16 cellular contexts compared by ENCODE assay signal in the genomic region with DNA sequence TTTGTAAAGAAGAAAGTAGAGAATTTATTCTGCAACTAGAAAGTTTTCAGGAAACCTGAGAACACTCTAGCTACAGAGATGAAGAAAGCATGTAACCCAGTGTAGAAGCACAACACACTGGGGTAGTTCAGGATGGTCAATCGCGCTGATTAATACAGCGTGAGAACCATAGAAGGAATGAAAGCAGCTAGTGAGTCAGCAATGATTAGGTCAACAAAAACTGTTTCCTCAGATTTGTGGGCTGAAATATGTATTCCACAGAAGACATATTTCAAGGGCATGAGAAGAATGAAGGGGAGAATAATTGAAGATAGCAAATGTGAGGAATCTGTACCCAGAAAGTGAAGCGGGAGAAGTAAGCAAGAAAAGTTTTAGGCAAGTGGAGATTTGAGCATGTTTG.
DNase-seq lines count a peak whose midpoint lies in the region; ATAC-seq and TF ChIP-seq lines count a peak whose summit lies in the region.
"Had no signal": no experiment of that assay in that cellular context is flagged by ENCODE, and none has a peak within 500 bp of the region (broad histone marks: within the 10 kb centered on the region; RNA-seq: fewer than 3 reads in every experiment).

No MANE protein-coding gene starts in this region.

- H3K27me3 ChIP-seq in ACC112 (ENCODE audit: insufficient read depth, low read length): no peaks in the 10 kb centered on the region
- H3K27me3 ChIP-seq in effector memory CD4-positive, alpha-beta T cell (replicated peaks; ENCODE audit: control insufficient read depth, insufficient read depth, low read length, poor library complexity, severe bottlenecking): no peaks in the 10 kb centered on the region
- H3K27me3 ChIP-seq in right atrium auricular region: no peaks in the 10 kb centered on the region
- H3K27me3 ChIP-seq: uterus had no signal

- no peak overlapping the region for H3K4me3 Mint-ChIP-seq in activated T-cell treated with anti-CD3 and anti-CD28 coated beads, Interleukin-2, amount 50 U/mL, for 24 hours
- H3K4me3 Mint-ChIP-seq: H9, T-helper 17 cell had no signal

- no peaks in the 10 kb centered on the region for H3K36me3 ChIP-seq in ACC112 (ENCODE audit: insufficient read depth, low read length)
- no peaks in the 10 kb centered on the region for H3K36me3 ChIP-seq in effector memory CD4-positive, alpha-beta T cell (ENCODE audit: control insufficient read depth, insufficient read depth, low read length)
- H3K36me3 ChIP-seq in right atrium auricular region: no peaks in the 10 kb centered on the region
- H3K36me3 ChIP-seq: uterus had no signal

- TF ChIP-seq CTCF in right atrium auricular region (IDR thresholded peaks at IDR 0.05): no peak

- H2AFZ ChIP-seq in ACC112 (ENCODE audit: low read length, unreplicated experiment): peak overlapping the region; percentile 35

- H3K27ac Mint-ChIP-seq in activated T-cell treated with anti-CD3 and anti-CD28 coated beads, Interleukin-2, amount 50 U/mL, for 24 hours: no peak overlapping the region
- H3K27ac Mint-ChIP-seq: T-helper 17 cell had no signal

- no peaks in the 10 kb centered on the region for H3K9me3 ChIP-seq in effector memory CD4-positive, alpha-beta T cell (ENCODE audit: control insufficient read depth, low read length)
- no peaks in the 10 kb centered on the region for H3K9me3 ChIP-seq in right atrium auricular region
- H3K9me3 ChIP-seq: psoas muscle, uterus had no signal

- peak overlapping the region; percentile 99 for H3K27ac ChIP-seq in ACC112 (ENCODE audit: low read depth, low read length)
- no peak overlapping the region for H3K27ac ChIP-seq in effector memory CD4-positive, alpha-beta T cell (ENCODE audit: insufficient read depth, low read length, poor library complexity, severe bottlenecking)
- H3K27ac ChIP-seq in right atrium auricular region: no peak overlapping the region
- H3K27ac ChIP-seq: psoas muscle, uterus had no signal

- H3K36me3 Mint-ChIP-seq in activated T-cell treated with anti-CD3 and anti-CD28 coated beads, Interleukin-2, amount 50 U/mL, for 24 hours (ENCODE audit: low read depth): no peaks in the 10 kb centered on the region

- ATAC-seq in HG02884 (IDR thresholded peaks at IDR 0.05; ENCODE audit: unreplicated experiment): peak; percentile 43
- no peak for ATAC-seq in activated CD4-positive, CD25-positive, alpha-beta regulatory T cell treated with anti-CD3 and anti-CD28 coated beads, Interleukin-2, amount 50 U/mL, for 24 hours
- ATAC-seq: psoas muscle, T-helper 17 cell had no signal

- peaks cover 2% of the 10 kb centered on the region for H3K9me3 Mint-ChIP-seq in activated T-cell treated with anti-CD3 and anti-CD28 coated beads, Interleukin-2, amount 50 U/mL, for 24 hours
- H3K9me3 Mint-ChIP-seq: H9 had no signal

- H3K4me3 ChIP-seq in ACC112 (ENCODE audit: low read depth, low read length): peak overlapping the region; percentile 65
- no peak overlapping the region for H3K4me3 ChIP-seq in effector memory CD4-positive, alpha-beta T cell (ENCODE audit: insufficient read depth, low read depth, low read length, poor library complexity, severe bottlenecking)
- H3K4me3 ChIP-seq in right atrium auricular region: no peak overlapping the region
- H3K4me3 ChIP-seq: lung, psoas muscle, uterus had no signal

- peak; percentile 74 for DNase-seq in astrocyte of the hippocampus (ENCODE audit: low read depth, low spot score)
- DNase-seq in hepatic stellate cell (ENCODE audit: low spot score): peak; percentile 47
- DNase-seq in activated T-cell treated with anti-CD3 and anti-CD28 coated beads, Interleukin-2, amount 50 U/mL, for 24 hours: no peak
- DNase-seq in effector memory CD4-positive, alpha-beta T cell: no peak
- DNase-seq in right atrium auricular region (ENCODE audit: low spot score): no peak
- DNase-seq: ACHN, foreskin melanocyte, H9, NCI-H748 treated with DMSO at 0.1 percent for 48 hours, psoas muscle, T-helper 17 cell, uterus had no signal

- H3K27me3 Mint-ChIP-seq in activated T-cell treated with anti-CD3 and anti-CD28 coated beads, Interleukin-2, amount 50 U/mL, for 24 hours: no peaks in the 10 kb centered on the region
- H3K27me3 Mint-ChIP-seq: T-helper 17 cell had no signal

- H3K4me1 ChIP-seq in ACC112 (ENCODE audit: control insufficient read depth, insufficient read depth, low read length, unreplicated experiment) (peaks cover 69% of the 10 kb centered on the region), right atrium auricular region (no peaks in the 10 kb centered on the region)
- H3K4me1 ChIP-seq in effector memory CD4-positive, alpha-beta T cell (ENCODE audit: control insufficient read depth, insufficient read depth, low read length, poor library complexity, severe bottlenecking): no peaks in the 10 kb centered on the region
- H3K4me1 ChIP-seq: psoas muscle, uterus had no signal

- H3K4me1 Mint-ChIP-seq in activated T-cell treated with anti-CD3 and anti-CD28 coated beads, Interleukin-2, amount 50 U/mL, for 24 hours (ENCODE audit: low read depth): no peaks in the 10 kb centered on the region
- H3K4me1 Mint-ChIP-seq: T-helper 17 cell had no signal

- no peaks in the 10 kb centered on the region for H3K79me2 ChIP-seq in ACC112 (ENCODE audit: control insufficient read depth, insufficient read depth, low read length, unreplicated experiment)

Comparison
In these comparisons a context has a peak if more than half of its experiments do, and no peak if none do; other contexts are left out.
1. DNase-seq: peak in astrocyte of the hippocampus (single experiment) and hepatic stellate cell (single experiment); none in activated T-cell treated with anti-CD3 and anti-CD28 coated beads, Interleukin-2, amount 50 U/mL, for 24 hours (single experiment), effector memory CD4-positive, alpha-beta T cell (0 of 3) and right atrium auricular region (single experiment).